8 cellular contexts compared by ENCODE assay signal in the genomic region with DNA sequence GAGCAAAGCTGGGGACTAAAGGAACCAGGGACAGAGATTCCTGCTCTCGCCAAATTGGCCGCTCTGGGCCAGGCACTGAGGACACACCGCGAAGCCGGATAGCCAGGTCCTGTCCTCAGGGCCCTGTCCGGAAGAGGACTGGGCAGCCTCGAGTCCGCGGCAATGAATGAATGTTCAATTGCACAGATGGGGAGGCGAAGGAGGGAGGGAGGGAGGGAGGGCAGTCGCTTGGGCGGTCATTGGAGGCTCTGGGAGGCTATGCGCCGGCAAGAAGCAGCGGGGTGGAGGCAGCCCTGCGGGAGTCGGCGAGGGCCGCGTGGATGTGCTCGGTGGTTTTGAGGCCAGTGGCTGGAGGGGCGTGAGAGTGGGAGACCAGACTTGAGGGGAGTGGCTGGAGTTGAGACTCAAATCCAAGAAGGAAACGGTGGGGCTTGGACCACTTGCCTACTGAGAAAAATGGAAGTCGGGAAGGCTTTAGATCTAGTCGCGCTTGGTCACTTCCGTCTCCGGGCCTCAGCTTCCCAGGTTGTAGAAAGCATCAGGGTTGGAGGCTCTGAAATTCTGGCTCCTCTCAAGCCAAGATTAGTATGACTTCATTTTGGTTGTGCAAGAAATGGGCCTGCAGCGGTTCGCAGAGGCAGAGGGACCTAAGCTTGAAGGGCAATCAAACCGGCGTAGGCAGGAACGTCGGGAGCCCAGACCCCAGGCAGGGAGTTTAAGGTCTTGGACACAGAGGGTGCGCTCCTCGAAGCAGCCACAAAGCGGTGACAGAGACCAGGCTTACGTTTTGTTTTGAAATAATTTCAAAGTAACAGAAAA. TPM values are rescaled to one million over a fixed set of nuclear protein-coding genes. Genes with fewer than 3 reads are reported as not detected.
DNase-seq lines count a peak whose midpoint lies in the region; ATAC-seq and TF ChIP-seq lines count a peak whose summit lies in the region.

No MANE protein-coding gene starts in this region.

- peaks cover 24% of the 10 kb centered on the region for H3K4me1 Mint-ChIP-seq in Calu3 (ENCODE audit: low read depth, unreplicated experiment)
- peaks cover 16% of the 10 kb centered on the region for H3K4me1 Mint-ChIP-seq in activated naive CD8-positive, alpha-beta T cell (ENCODE audit: low read depth)

- H3K27me3 Mint-ChIP-seq in Calu3 (ENCODE audit: unreplicated experiment) = no peaks in the 10 kb centered on the region
- no peaks in the 10 kb centered on the region for H3K27me3 Mint-ChIP-seq in activated naive CD8-positive, alpha-beta T cell

- no peaks in the 10 kb centered on the region for H3K9me3 Mint-ChIP-seq in Calu3 (ENCODE audit: low read depth, unreplicated experiment)
- H3K9me3 Mint-ChIP-seq in activated naive CD8-positive, alpha-beta T cell (ENCODE audit: low read depth) = no peaks in the 10 kb centered on the region

- no peaks in the 10 kb centered on the region for H3K27me3 ChIP-seq in tibial nerve

- H3K36me3 Mint-ChIP-seq in Calu3 (ENCODE audit: insufficient read depth, unreplicated experiment) = peaks cover 35% of the 10 kb centered on the region
- H3K36me3 Mint-ChIP-seq in activated naive CD8-positive, alpha-beta T cell = no peaks in the 10 kb centered on the region

- TF ChIP-seq EP300 in tibial nerve (IDR thresholded peaks at IDR 0.05) = peak in 1 of 2 donors; percentile 46

- peak; percentile 92 for TF ChIP-seq CTCF in Calu3 (IDR thresholded peaks at IDR 0.05; ENCODE audit: unreplicated experiment)
- TF ChIP-seq CTCF in tibial nerve (IDR thresholded peaks at IDR 0.05) = peak; percentile 58 to 86 (median 79)

- no peak for TF ChIP-seq POLR2A in tibial nerve (IDR thresholded peaks at IDR 0.05)

- no TSS peak for BruUV-seq in Calu3 (replicated peaks; lab: Mats Ljungman, UMichigan)

- CTCF ChIA-PET in Calu3 (lab: Charles Lee) = interaction anchor here (0.5 to 4.4 kb wide), 15 partner anchors 24 to 1299 kb away, joined by 3 to 64 read pairs (median 4); a partner anchor contains a TSS

- peak overlapping the region; percentile 57 for H3K27ac Mint-ChIP-seq in Calu3 (ENCODE audit: unreplicated experiment)
- H3K27ac Mint-ChIP-seq in activated naive CD8-positive, alpha-beta T cell = peak overlapping the region; percentile 85

- whole genome bisulfite sequencing in tibial nerve, 2 donors = 1 to 3% methylated on average over 34 to 38 of the region's 38 CpGs

- H3K9me3 ChIP-seq in tibial nerve = no peaks in the 10 kb centered on the region

- H3K4me1 ChIP-seq in tibial nerve = peaks cover 0 to 65% (median 43%) of the 10 kb centered on the region in 4 donors

- H3K4me3 ChIP-seq in tibial nerve = peak overlapping the region; percentile 59 to 76 (median 68)

- peak; percentile 20 for ATAC-seq in GM21526 (IDR thresholded peaks at IDR 0.05; ENCODE audit: low FRiP score, unreplicated experiment)

- H3K36me3 ChIP-seq in tibial nerve = no peaks in the 10 kb centered on the region

- H3K27ac ChIP-seq in tibial nerve = peak overlapping the region; percentile 94 to 99 (median 96)

- DNase-seq in Calu3 (peak; percentile 86), M059J (ENCODE audit: low read depth) (peak; percentile 83), SHP77 treated with DMSO at 0.1 percent for 48 hours (lab: John Stamatoyannopoulos, UW) (peak; percentile 77), globus pallidus (ENCODE audit: low spot score) (peak; percentile 86), nucleus accumbens (lab: John Stamatoyannopoulos, UW) (peak in 52 of 56 donors; percentile 15 to 83 (median 60)), tibial nerve (ENCODE audit: low spot score in 2 of 2) (peak in 1 of 2 donors; percentile 42)

- intact Hi-C loops in Calu3 (cut with micrococcal nuclease; ENCODE audit: unreplicated experiment) = loop anchor here (1.0 to 10.0 kb wide), 6 partner anchors 23 to 477 kb away; no protein-coding TSS in a partner anchor

- H3K4me3 Mint-ChIP-seq in Calu3 (ENCODE audit: low read depth, unreplicated experiment) = peak overlapping the region; percentile 71
- H3K4me3 Mint-ChIP-seq in activated naive CD8-positive, alpha-beta T cell = peak overlapping the region; percentile 90

RNA-seq across cellular contexts. Expression of a gene that starts 21.1 kb away (rescaled TPM):
- total RNA-seq in Calu3 (2022) (16.3 and 22.0 TPM in 2 replicates), tibial nerve (100 to 1,000 TPM; 155 to 300 (median 197) TPM)
- total RNA-seq in M059J (2014; rRNA removed; shearing (Covaris generic)) = 76.9 and 126 TPM in 2 replicates
